Comparison of ENCODE assay signal across 12 cellular contexts in genomic region chr5:96333397-96333790, GRCh38.
DNase-seq lines count a peak whose midpoint lies in the region; ATAC-seq and TF ChIP-seq lines count a peak whose summit lies in the region.
"Had no signal": no experiment of that assay in that cellular context is flagged by ENCODE, and none has a peak within 500 bp of the region (broad histone marks: within the 10 kb centered on the region; RNA-seq: fewer than 3 reads in every experiment).

No MANE protein-coding gene starts in this region.

- H3K36me3 ChIP-seq in Caco-2 (ENCODE audit: control insufficient read depth, insufficient read depth, low read length) (no peaks in the 10 kb centered on the region), Panc1 (ENCODE audit: control insufficient read depth, insufficient read depth, low read length) (no peaks in the 10 kb centered on the region)
- H3K36me3 ChIP-seq: BLaER1, HAP-1 had no signal

- TF ChIP-seq CTCF in Caco-2 (IDR thresholded peaks at IDR 0.05; ENCODE audit: insufficient read depth in 1 of 2, low read depth in 1 of 2, low read length in 1 of 2, severe bottlenecking in 1 of 2, unreplicated experiment in 1 of 2) (no peak), Panc1 (IDR thresholded peaks at IDR 0.05) (no peak)

- peaks cover 34% of the 10 kb centered on the region for H3K4me1 Mint-ChIP-seq in Caco-2 (ENCODE audit: low read depth, unreplicated experiment)
- H3K4me1 Mint-ChIP-seq in stimulated activated memory B cell treated with anti-CD40 and anti-IgM and Interleukin-4, amounts not matched to agents 10 μg/mL and 1 μg/mL and 100 μg/mL, for 72 hours: peaks cover 6% of the 10 kb centered on the region

- H3K9me3 ChIP-seq in Caco-2 (no peaks in the 10 kb centered on the region), Panc1 (ENCODE audit: control insufficient read depth, insufficient read depth, low read depth, low read length) (no peaks in the 10 kb centered on the region)
- H3K9me3 ChIP-seq: BLaER1, HAP-1 had no signal

- H3K4me1 ChIP-seq in Caco-2 (peaks cover 46% of the 10 kb centered on the region), Panc1 (ENCODE audit: control insufficient read depth, insufficient read depth, low read length) (peaks cover 35% of the 10 kb centered on the region)
- H3K4me1 ChIP-seq: BLaER1, HAP-1 had no signal

- no peaks in the 10 kb centered on the region for H3K27me3 Mint-ChIP-seq in Caco-2 (ENCODE audit: insufficient read depth, unreplicated experiment)
- peaks cover 3% of the 10 kb centered on the region for H3K27me3 Mint-ChIP-seq in stimulated activated memory B cell treated with anti-CD40 and anti-IgM and Interleukin-4, amounts not matched to agents 10 μg/mL and 1 μg/mL and 100 μg/mL, for 72 hours

- H3K9me3 Mint-ChIP-seq in Caco-2 (ENCODE audit: unreplicated experiment): no peaks in the 10 kb centered on the region
- H3K9me3 Mint-ChIP-seq in stimulated activated memory B cell treated with anti-CD40 and anti-IgM and Interleukin-4, amounts not matched to agents 10 μg/mL and 1 μg/mL and 100 μg/mL, for 72 hours: no peaks in the 10 kb centered on the region

- ATAC-seq in Panc1: no peak
- peak; percentile 9 for ATAC-seq in left lobe of liver
- ATAC-seq in stimulated activated memory B cell treated with anti-CD40 and anti-IgM and Interleukin-4, amounts not matched to agents 10 μg/mL and 1 μg/mL and 100 μg/mL, for 72 hours: peak; percentile 37
- no peak for ATAC-seq in GM21515 (IDR thresholded peaks at IDR 0.05; ENCODE audit: unreplicated experiment)
- no peak for ATAC-seq in GM21717 (IDR thresholded peaks at IDR 0.05; ENCODE audit: unreplicated experiment)

- POLR2A ChIA-PET in Caco-2 (lab: Charles Lee): no interaction called here
- POLR2A ChIA-PET in Panc1 (lab: Charles Lee): no interaction called here

- CTCF ChIA-PET in Caco-2 (lab: Charles Lee): no interaction called here
- CTCF ChIA-PET in Panc1 (lab: Charles Lee): interaction anchor here (0.5 kb wide), 1 partner anchor 184 kb away, joined by 3 read pairs; no protein-coding TSS in a partner anchor

- H3K27ac ChIP-seq in Panc1 (ENCODE audit: low read length): peak overlapping the region; percentile 70; the same call in 1 of the 2 replicates
- H3K27ac ChIP-seq: BLaER1, SK-N-MC had no signal

- no peaks in the 10 kb centered on the region for H3K36me3 Mint-ChIP-seq in Caco-2 (ENCODE audit: insufficient read depth, unreplicated experiment)
- no peaks in the 10 kb centered on the region for H3K36me3 Mint-ChIP-seq in stimulated activated memory B cell treated with anti-CD40 and anti-IgM and Interleukin-4, amounts not matched to agents 10 μg/mL and 1 μg/mL and 100 μg/mL, for 72 hours

- intact Hi-C loops in Caco-2 (cut with micrococcal nuclease; ENCODE audit: unreplicated experiment): loop anchor here (5.0 kb wide), 2 partner anchors 86 to 221 kb away; no protein-coding TSS in a partner anchor
- intact Hi-C loops in Panc1 (cut with micrococcal nuclease; ENCODE audit: unreplicated experiment): no loop called here

- H3K27ac Mint-ChIP-seq in Caco-2 (ENCODE audit: unreplicated experiment): peak overlapping the region; percentile 48
- H3K27ac Mint-ChIP-seq in stimulated activated memory B cell treated with anti-CD40 and anti-IgM and Interleukin-4, amounts not matched to agents 10 μg/mL and 1 μg/mL and 100 μg/mL, for 72 hours: no peak overlapping the region

- no peak overlapping the region for H3K4me3 Mint-ChIP-seq in Caco-2 (ENCODE audit: unreplicated experiment)
- no peak overlapping the region for H3K4me3 Mint-ChIP-seq in stimulated activated memory B cell treated with anti-CD40 and anti-IgM and Interleukin-4, amounts not matched to agents 10 μg/mL and 1 μg/mL and 100 μg/mL, for 72 hours

- DNase-seq in Caco-2 (no peak), Panc1 (ENCODE audit: low read depth, low spot score) (no peak), left lobe of liver (ENCODE audit: low spot score) (peak; percentile 48), NCI-H1105 (lab: John Stamatoyannopoulos, UW) (no peak)
- DNase-seq: EL, NCI-H1436 treated with DMSO at 0.1 percent for 48 hours had no signal

- H3K4me3 ChIP-seq in Caco-2 (ENCODE audit: low read depth, low read length) (no peak overlapping the region), Panc1 (ENCODE audit: low read depth in 2 of 2, low read length in 2 of 2) (no peak overlapping the region)
- H3K4me3 ChIP-seq: BLaER1, HAP-1, SK-N-MC had no signal

- BruUV-seq in Caco-2 (replicated peaks; lab: Mats Ljungman, UMichigan) (no TSS peak), Panc1 (replicated peaks; lab: Mats Ljungman, UMichigan) (no TSS peak)

- H3K27me3 ChIP-seq in Caco-2 (replicated peaks; ENCODE audit: control insufficient read depth, insufficient read depth, low read length) (no peaks in the 10 kb centered on the region), Panc1 (ENCODE audit: control insufficient read depth, insufficient read depth, low read length) (no peaks in the 10 kb centered on the region)
- H3K27me3 ChIP-seq: BLaER1 had no signal

- in situ Hi-C loops in Panc1 (cut with HindIII; ENCODE audit: low pct_unique_long_range_greater_than_20kb, low sequenced_read_pairs): no loop called here

Comparison
In these comparisons a context has a peak if more than half of its experiments do, and no peak if none do; other contexts are left out.
1. ATAC-seq: peak in left lobe of liver (single experiment) and stimulated activated memory B cell treated with anti-CD40 and anti-IgM and Interleukin-4, amounts not matched to agents 10 μg/mL and 1 μg/mL and 100 μg/mL, for 72 hours (single experiment); none in Panc1 (single experiment), GM21515 (single experiment) and GM21717 (single experiment).